In the genomic region with DNA sequence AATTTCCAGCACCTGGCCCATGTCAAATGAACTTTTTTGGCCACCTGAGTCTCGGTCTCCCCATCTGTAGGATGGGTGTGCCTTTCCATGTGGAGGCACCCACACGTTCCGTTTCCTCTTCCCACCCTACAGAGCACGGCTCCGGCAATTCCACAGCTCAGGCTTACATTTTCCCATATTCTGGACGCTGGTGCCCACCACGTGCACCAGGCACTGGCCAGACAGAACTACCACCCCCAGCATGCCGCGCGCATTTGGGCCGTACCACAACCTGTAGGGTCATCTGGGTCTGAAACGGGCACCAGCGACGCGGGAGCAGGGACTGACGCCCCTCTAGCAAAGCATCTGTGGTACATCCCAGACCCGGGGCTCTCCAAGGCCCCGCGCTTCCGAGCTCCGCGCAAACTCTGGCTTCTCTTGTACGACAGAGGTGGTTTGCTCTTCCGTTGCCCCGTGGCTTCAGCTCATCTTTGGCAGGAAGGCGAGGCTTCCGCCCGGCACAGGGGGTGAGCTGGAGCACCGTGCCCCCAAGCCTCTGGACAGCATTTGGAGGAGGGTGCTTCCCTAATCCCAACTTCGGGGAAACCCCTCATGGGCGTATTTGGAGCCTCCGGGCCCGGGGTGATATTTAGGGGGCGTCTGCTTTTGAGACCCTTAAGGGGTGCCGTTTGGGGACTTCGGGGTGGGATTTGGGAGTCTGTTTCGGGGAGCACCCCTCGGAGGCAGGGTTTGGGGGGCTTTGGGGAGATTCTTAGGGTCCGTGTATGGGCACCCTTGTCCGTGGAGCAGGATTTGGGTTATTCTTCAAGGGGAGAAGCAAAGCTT, we compare ENCODE assay signal across 8 cellular contexts. TPM values are rescaled to one million over a fixed set of nuclear protein-coding genes. Genes with fewer than 3 reads are reported as not detected.
DNase-seq lines count a peak whose midpoint lies in the region; ATAC-seq, FAIRE-seq and TF ChIP-seq lines count a peak whose summit lies in the region.

No MANE protein-coding gene starts in this region.

- H3K4me3 ChIP-seq in BE2C (ENCODE audit: low read depth, low read length), result peak overlapping the region; percentile 71
- peak overlapping the region; percentile 35 to 56 for H3K4me3 ChIP-seq in left lung

- ATAC-seq in HG03442 (IDR thresholded peaks at IDR 0.05; ENCODE audit: unreplicated experiment), result peak; percentile 77
- ATAC-seq in left lung, result peak; percentile 83

- H3K9me3 ChIP-seq in BE2C (no peaks in the 10 kb centered on the region), left lung (no peaks in the 10 kb centered on the region)

- DNase-seq in BE2C (peak; percentile 92), GM19239 (ENCODE audit: insufficient read length, low spot score) (peak; percentile 79), NCI-H526 (lab: John Stamatoyannopoulos, UW) (peak; percentile 86 to 96), dedifferentiated amniotic fluid mesenchymal stem cell (ENCODE audit: extremely low spot score) (peak; percentile 78), left lung (peak; percentile 89 to 91)
- DNase-seq in activated CD4-positive, alpha-beta T cell treated with anti-CD3 and anti-CD28 coated beads for 48 hours, result peak; percentile 89
- DNase-seq in stimulated activated CD4-positive, alpha-beta T cell treated with anti-CD3 and anti-CD28 coated beads, Interleukin-2, amount 100 ng/mL, for 4 hours (ENCODE audit: low read depth), result peak; percentile 72

- no peaks in the 10 kb centered on the region for H3K27me3 ChIP-seq in BE2C
- no peaks in the 10 kb centered on the region for H3K27me3 ChIP-seq in left lung

- peaks cover 18% of the 10 kb centered on the region; the same call in 1 of the 2 replicates for H3K36me3 ChIP-seq in BE2C
- H3K36me3 ChIP-seq in left lung, result peaks cover 0 to 17% of the 10 kb centered on the region in 2 donors

- intact Hi-C loops in left lung (cut with DNase I), result loop anchor here in 1 of 2 donors (5.0 to 10.0 kb wide), 2 partner anchors 192 to 334 kb away; no protein-coding TSS in a partner anchor

- no peak for TF ChIP-seq CTCF in BE2C (IDR thresholded peaks at IDR 0.05; ENCODE audit: low read depth, low read length)
- no peak for TF ChIP-seq CTCF in left lung (IDR thresholded peaks at IDR 0.05)

- H3K4me1 ChIP-seq in BE2C (peaks cover 3% of the 10 kb centered on the region; the same call in 1 of the 2 replicates), left lung (peaks cover 9 to 28% of the 10 kb centered on the region in 2 donors)

- peak; percentile 96 for FAIRE-seq in GM19239 (lab: Jason Lieb, UNC)

- H3K27ac ChIP-seq in left lung, result peak overlapping the region; percentile 13 to 50

RNA-seq across cellular contexts. Expression of gene UBA1, which starts 3.0 kb away (rescaled TPM):
- polyA plus RNA-seq in BE2C (2012; ENCODE audit: insufficient read depth, insufficient read length, low read depth), result 174 TPM
- 100 to 1,000 TPM; 202 to 248 TPM for total RNA-seq in left lung

RNA-seq across cellular contexts. Expression of gene CDK16, which starts 27.8 kb away (rescaled TPM):
- polyA plus RNA-seq in BE2C (2012; ENCODE audit: insufficient read depth, insufficient read length, low read depth), result 139 TPM
- 10 to 100 TPM; 81.1 to 95.8 TPM for total RNA-seq in left lung

RNA-seq across cellular contexts. Expression of gene USP11, which starts 42.2 kb away (rescaled TPM):
- polyA plus RNA-seq in BE2C (2012; ENCODE audit: insufficient read depth, insufficient read length, low read depth), result 95.9 TPM
- total RNA-seq in left lung, result 10 to 100 TPM; 36.2 to 49.8 TPM

RNA-seq across cellular contexts. Expression of gene RBM10, which starts 45.6 kb away (rescaled TPM):
- polyA plus RNA-seq in BE2C (2012; ENCODE audit: insufficient read depth, insufficient read length, low read depth), result 66.3 TPM
- total RNA-seq in left lung, result 10 to 100 TPM; 31.6 to 32.2 TPM

RNA-seq across cellular contexts. Expression of gene NDUFB11, which starts 46.2 kb away (rescaled TPM):
- 311 TPM for polyA plus RNA-seq in BE2C (2012; ENCODE audit: insufficient read depth, insufficient read length, low read depth)
- total RNA-seq in left lung, result 10 to 100 TPM; 58.5 to 80.4 TPM

Comparison
In these comparisons a context has a peak if more than half of its experiments do, and no peak if none do; other contexts are left out.
1. Peak in every context shown above with its lines: DNase-seq, ATAC-seq, H3K4me3 ChIP-seq and H3K27ac ChIP-seq.